8 cellular contexts compared by ENCODE assay signal in genomic region chrX:153417637-153418036, GRCh38. TPM values are rescaled to one million over a fixed set of nuclear protein-coding genes. Genes with fewer than 3 reads are reported as not detected.
"Had no signal": no experiment of that assay in that cellular context is flagged by ENCODE, and none has a peak within 500 bp of the region (broad histone marks: within the 10 kb centered on the region; RNA-seq: fewer than 3 reads in every experiment).

No MANE protein-coding gene starts in this region.

- H3K4me2 ChIP-seq: GM23338 had no signal

- H3K27ac Mint-ChIP-seq: GM23338, H9, HFFc6, IgD-negative memory B cell had no signal

- H3K9me3 Mint-ChIP-seq: GM23338, HFFc6, IgD-negative memory B cell had no signal

- H2AFZ ChIP-seq: GM23338 had no signal

- H3K4me3 ChIP-seq: GM23338 had no signal

- H3K4me3 Mint-ChIP-seq: GM23338, H9, HFFc6, IgD-negative memory B cell had no signal

- DNase-seq: H9, HCEC 1CT, HFFc6, KBM-7 had no signal

RNA-seq across cellular contexts. Expression of gene ZFP92, which starts 6.4 kb away (rescaled TPM):
- total RNA-seq: HT-29 had no signal

RNA-seq across cellular contexts. Expression of gene PNMA6E, which starts 16.5 kb away (rescaled TPM):
- total RNA-seq: GM23338, H1, H9, HFFc6, HT-29 had no signal
